Comparison of ENCODE assay signal across 1 cellular context in the genomic region with DNA sequence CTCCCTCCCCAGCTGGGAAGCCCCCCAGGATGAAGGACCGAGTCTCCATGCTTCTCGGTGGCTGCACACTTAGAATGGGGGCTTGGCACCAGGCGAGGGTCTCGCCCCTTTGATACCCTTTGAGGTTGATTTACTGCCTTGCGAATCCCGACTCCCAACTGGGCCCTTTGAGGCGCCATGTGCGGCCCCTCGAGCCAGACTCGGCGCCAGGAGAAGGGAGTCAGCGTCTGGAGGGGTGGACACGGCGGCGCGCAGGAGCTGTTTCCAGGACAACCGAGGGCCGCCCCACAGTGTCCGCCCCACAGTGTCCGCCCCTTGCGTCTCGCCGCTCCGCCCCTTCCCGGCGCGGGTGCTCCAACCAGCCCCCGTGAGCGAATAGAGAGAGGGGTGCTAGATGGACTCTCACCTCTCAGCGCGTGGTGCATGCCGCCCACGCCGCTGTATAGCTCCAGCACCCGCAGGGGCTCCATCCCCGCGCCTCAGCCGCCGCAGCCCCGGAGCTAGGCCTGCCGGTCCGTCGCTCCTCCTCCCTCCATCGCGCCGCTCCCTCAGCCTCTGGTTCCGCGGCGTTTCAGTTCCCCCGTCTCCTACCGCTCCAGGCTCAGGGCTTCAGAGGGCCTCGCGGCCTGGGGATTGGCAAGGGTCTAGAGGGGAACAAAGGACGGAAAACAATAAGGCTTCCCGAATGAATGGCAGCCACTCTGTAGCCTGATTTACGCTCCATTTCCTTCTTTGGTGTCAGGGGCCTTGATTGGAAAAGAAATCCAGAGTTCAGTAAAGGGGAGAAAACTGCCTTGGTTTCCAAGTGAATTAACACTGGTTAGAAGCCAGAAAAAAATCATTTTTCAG.
TF ChIP-seq lines count a peak whose summit lies in the region.

A gene with protein sequence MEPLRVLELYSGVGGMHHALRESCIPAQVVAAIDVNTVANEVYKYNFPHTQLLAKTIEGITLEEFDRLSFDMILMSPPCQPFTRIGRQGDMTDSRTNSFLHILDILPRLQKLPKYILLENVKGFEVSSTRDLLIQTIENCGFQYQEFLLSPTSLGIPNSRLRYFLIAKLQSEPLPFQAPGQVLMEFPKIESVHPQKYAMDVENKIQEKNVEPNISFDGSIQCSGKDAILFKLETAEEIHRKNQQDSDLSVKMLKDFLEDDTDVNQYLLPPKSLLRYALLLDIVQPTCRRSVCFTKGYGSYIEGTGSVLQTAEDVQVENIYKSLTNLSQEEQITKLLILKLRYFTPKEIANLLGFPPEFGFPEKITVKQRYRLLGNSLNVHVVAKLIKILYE (minus strand): TSS at position 508 of the 849 bp plus-strand sequence. CDS start 38 bp downstream, at position 470.

TF ChIP-seq in HepG2, 621 proteins besides CTCF, POLR2A, EP300 and RAD21 (continued from another document and continues in another):
- TF ChIP-seq, protein P1, sequence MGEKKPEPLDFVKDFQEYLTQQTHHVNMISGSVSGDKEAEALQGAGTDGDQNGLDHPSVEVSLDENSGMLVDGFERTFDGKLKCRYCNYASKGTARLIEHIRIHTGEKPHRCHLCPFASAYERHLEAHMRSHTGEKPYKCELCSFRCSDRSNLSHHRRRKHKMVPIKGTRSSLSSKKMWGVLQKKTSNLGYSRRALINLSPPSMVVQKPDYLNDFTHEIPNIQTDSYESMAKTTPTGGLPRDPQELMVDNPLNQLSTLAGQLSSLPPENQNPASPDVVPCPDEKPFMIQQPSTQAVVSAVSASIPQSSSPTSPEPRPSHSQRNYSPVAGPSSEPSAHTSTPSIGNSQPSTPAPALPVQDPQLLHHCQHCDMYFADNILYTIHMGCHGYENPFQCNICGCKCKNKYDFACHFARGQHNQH (CRISPR knock-in tag; IDR thresholded peaks at IDR 0.05): peak; percentile 93
- no peak for TF ChIP-seq JARID2 (CRISPR knock-in tag; IDR thresholded peaks at IDR 0.05; ENCODE audit: insufficient replicate concordance)
- TF ChIP-seq, protein P2, sequence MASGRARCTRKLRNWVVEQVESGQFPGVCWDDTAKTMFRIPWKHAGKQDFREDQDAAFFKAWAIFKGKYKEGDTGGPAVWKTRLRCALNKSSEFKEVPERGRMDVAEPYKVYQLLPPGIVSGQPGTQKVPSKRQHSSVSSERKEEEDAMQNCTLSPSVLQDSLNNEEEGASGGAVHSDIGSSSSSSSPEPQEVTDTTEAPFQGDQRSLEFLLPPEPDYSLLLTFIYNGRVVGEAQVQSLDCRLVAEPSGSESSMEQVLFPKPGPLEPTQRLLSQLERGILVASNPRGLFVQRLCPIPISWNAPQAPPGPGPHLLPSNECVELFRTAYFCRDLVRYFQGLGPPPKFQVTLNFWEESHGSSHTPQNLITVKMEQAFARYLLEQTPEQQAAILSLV (CRISPR knock-in tag; IDR thresholded peaks at IDR 0.05; ENCODE audit: borderline replicate concordance): peak; percentile 90
- TF ChIP-seq PHF20 (CRISPR knock-in tag; IDR thresholded peaks at IDR 0.05): peak; percentile 96
- TF ChIP-seq CBX1 (IDR thresholded peaks at IDR 0.05; ENCODE audit: low read depth): peak; percentile 99
- TF ChIP-seq, protein P3, sequence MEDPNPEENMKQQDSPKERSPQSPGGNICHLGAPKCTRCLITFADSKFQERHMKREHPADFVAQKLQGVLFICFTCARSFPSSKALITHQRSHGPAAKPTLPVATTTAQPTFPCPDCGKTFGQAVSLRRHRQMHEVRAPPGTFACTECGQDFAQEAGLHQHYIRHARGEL (CRISPR knock-in tag; IDR thresholded peaks at IDR 0.05): peak; percentile 79; the same call in 1 of the 2 replicates
- no peak for TF ChIP-seq ATAD3A (CRISPR knock-in tag; IDR thresholded peaks at IDR 0.05)
- TF ChIP-seq, protein P4, sequence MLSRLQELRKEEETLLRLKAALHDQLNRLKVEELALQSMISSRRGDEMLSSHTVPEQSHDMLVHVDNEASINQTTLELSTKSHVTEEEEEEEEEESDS (CRISPR knock-in tag; IDR thresholded peaks at IDR 0.05; ENCODE audit: borderline replicate concordance): 0 out of 2 replicates have a peak, but pooled peaks have one; percentile 34
- TF ChIP-seq ZNF460 (CRISPR knock-in tag; IDR thresholded peaks at IDR 0.05; ENCODE audit: borderline replicate concordance): peak; percentile 37; the same call in 1 of the 2 replicates
- peak; percentile 85; the same call in 1 of the 2 replicates for TF ChIP-seq ZNF616 (CRISPR knock-in tag; IDR thresholded peaks at IDR 0.05; ENCODE audit: low read depth)
- TF ChIP-seq CBX5 (CRISPR knock-in tag; IDR thresholded peaks at IDR 0.05; ENCODE audit: borderline replicate concordance): peak; percentile 99
- TF ChIP-seq PAF1 (CRISPR knock-in tag; IDR thresholded peaks at IDR 0.05): no peak
- TF ChIP-seq ZNF83 (CRISPR knock-in tag; IDR thresholded peaks at IDR 0.05; ENCODE audit: borderline replicate concordance): no peak
- 0 out of 2 replicates have a peak, but pooled peaks have one; percentile 64 for TF ChIP-seq ZNF776 (CRISPR knock-in tag; IDR thresholded peaks at IDR 0.05)
- TF ChIP-seq, protein P5, sequence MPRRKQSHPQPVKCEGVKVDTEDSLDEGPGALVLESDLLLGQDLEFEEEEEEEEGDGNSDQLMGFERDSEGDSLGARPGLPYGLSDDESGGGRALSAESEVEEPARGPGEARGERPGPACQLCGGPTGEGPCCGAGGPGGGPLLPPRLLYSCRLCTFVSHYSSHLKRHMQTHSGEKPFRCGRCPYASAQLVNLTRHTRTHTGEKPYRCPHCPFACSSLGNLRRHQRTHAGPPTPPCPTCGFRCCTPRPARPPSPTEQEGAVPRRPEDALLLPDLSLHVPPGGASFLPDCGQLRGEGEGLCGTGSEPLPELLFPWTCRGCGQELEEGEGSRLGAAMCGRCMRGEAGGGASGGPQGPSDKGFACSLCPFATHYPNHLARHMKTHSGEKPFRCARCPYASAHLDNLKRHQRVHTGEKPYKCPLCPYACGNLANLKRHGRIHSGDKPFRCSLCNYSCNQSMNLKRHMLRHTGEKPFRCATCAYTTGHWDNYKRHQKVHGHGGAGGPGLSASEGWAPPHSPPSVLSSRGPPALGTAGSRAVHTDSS (CRISPR knock-in tag; conservative IDR thresholded peaks at IDR 0.05): no peak
- no peak for TF ChIP-seq KAT2B (IDR thresholded peaks at IDR 0.05; ENCODE audit: borderline replicate concordance, low read depth, low read length)
- TF ChIP-seq, protein P6, sequence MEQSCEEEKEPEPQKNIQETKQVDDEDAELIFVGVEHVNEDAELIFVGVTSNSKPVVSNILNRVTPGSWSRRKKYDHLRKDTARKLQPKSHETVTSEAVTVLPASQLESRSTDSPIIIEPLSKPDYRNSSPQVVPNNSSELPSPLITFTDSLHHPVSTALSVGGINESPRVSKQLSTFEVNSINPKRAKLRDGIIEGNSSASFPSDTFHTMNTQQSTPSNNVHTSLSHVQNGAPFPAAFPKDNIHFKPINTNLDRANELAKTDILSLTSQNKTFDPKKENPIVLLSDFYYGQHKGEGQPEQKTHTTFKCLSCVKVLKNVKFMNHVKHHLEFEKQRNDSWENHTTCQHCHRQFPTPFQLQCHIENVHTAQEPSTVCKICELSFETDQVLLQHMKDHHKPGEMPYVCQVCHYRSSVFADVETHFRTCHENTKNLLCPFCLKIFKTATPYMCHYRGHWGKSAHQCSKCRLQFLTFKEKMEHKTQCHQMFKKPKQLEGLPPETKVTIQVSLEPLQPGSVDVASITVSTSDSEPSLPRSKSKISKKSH (CRISPR knock-in tag; IDR thresholded peaks at IDR 0.05; ENCODE audit: borderline replicate concordance): peak; percentile 91; the same call in 1 of the 2 replicates
- no peak for TF ChIP-seq FOXP1 (IDR thresholded peaks at IDR 0.05)
- peak; percentile 28; the same call in 1 of the 2 replicates for TF ChIP-seq FOXP1 (CRISPR knock-in tag; IDR thresholded peaks at IDR 0.05)
- TF ChIP-seq, protein P7, sequence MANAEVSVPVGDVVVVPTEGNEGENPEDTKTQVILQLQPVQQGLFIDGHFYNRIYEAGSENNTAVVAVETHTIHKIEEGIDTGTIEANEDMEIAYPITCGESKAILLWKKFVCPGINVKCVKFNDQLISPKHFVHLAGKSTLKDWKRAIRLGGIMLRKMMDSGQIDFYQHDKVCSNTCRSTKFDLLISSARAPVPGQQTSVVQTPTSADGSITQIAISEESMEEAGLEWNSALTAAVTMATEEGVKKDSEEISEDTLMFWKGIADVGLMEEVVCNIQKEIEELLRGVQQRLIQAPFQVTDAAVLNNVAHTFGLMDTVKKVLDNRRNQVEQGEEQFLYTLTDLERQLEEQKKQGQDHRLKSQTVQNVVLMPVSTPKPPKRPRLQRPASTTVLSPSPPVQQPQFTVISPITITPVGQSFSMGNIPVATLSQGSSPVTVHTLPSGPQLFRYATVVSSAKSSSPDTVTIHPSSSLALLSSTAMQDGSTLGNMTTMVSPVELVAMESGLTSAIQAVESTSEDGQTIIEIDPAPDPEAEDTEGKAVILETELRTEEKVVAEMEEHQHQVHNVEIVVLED (CRISPR knock-in tag; IDR thresholded peaks at IDR 0.05; ENCODE audit: borderline replicate concordance): peak; percentile 79
- TF ChIP-seq ZNF12 (CRISPR knock-in tag; IDR thresholded peaks at IDR 0.05): peak; percentile 82
- 0 out of 2 replicates have a peak, but pooled peaks have one; percentile 14 for TF ChIP-seq ZNF17 (CRISPR knock-in tag; IDR thresholded peaks at IDR 0.05)
- TF ChIP-seq NCOA5 (CRISPR knock-in tag; IDR thresholded peaks at IDR 0.05): no peak
- TF ChIP-seq, protein P8, sequence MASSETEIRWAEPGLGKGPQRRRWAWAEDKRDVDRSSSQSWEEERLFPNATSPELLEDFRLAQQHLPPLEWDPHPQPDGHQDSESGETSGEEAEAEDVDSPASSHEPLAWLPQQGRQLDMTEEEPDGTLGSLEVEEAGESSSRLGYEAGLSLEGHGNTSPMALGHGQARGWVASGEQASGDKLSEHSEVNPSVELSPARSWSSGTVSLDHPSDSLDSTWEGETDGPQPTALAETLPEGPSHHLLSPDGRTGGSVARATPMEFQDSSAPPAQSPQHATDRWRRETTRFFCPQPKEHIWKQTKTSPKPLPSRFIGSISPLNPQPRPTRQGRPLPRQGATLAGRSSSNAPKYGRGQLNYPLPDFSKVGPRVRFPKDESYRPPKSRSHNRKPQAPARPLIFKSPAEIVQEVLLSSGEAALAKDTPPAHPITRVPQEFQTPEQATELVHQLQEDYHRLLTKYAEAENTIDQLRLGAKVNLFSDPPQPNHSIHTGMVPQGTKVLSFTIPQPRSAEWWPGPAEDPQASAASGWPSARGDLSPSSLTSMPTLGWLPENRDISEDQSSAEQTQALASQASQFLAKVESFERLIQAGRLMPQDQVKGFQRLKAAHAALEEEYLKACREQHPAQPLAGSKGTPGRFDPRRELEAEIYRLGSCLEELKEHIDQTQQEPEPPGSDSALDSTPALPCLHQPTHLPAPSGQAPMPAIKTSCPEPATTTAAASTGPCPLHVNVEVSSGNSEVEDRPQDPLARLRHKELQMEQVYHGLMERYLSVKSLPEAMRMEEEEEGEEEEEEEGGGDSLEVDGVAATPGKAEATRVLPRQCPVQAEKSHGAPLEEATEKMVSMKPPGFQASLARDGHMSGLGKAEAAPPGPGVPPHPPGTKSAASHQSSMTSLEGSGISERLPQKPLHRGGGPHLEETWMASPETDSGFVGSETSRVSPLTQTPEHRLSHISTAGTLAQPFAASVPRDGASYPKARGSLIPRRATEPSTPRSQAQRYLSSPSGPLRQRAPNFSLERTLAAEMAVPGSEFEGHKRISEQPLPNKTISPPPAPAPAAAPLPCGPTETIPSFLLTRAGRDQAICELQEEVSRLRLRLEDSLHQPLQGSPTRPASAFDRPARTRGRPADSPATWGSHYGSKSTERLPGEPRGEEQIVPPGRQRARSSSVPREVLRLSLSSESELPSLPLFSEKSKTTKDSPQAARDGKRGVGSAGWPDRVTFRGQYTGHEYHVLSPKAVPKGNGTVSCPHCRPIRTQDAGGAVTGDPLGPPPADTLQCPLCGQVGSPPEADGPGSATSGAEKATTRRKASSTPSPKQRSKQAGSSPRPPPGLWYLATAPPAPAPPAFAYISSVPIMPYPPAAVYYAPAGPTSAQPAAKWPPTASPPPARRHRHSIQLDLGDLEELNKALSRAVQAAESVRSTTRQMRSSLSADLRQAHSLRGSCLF (CRISPR knock-in tag; IDR thresholded peaks at IDR 0.05; ENCODE audit: borderline replicate concordance): no peak
- TF ChIP-seq ZNF605 (CRISPR knock-in tag; IDR thresholded peaks at IDR 0.05): peak; percentile 87
- TF ChIP-seq, protein P9, sequence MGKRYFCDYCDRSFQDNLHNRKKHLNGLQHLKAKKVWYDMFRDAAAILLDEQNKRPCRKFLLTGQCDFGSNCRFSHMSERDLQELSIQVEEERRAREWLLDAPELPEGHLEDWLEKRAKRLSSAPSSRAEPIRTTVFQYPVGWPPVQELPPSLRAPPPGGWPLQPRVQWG (CRISPR knock-in tag; IDR thresholded peaks at IDR 0.05; ENCODE audit: borderline replicate concordance, low read depth): 0 out of 2 replicates have a peak, but pooled peaks have one; percentile 55
- no peak for TF ChIP-seq KDM1A (CRISPR knock-in tag; IDR thresholded peaks at IDR 0.05)
- peak; percentile 96 for TF ChIP-seq ZNF709 (CRISPR knock-in tag; IDR thresholded peaks at IDR 0.05)
- peak; percentile 35; the same call in 1 of the 3 replicates for TF ChIP-seq MXI1 (IDR thresholded peaks at IDR 0.05; ENCODE audit: borderline replicate concordance, low read depth, low read length)
- TF ChIP-seq HES4 (CRISPR knock-in tag; IDR thresholded peaks at IDR 0.05; ENCODE audit: borderline replicate concordance): peak; percentile 95
- TF ChIP-seq KLF12 (CRISPR knock-in tag; IDR thresholded peaks at IDR 0.05; ENCODE audit: borderline replicate concordance): peak; percentile 81; the same call in 1 of the 2 replicates
- TF ChIP-seq SRSF1 (optimal IDR thresholded peaks at IDR 0.05; ENCODE audit: low read depth, low read length): peak; percentile 99
- no peak for TF ChIP-seq FOSL1 (CRISPR knock-in tag; IDR thresholded peaks at IDR 0.05; ENCODE audit: borderline replicate concordance)
- peak; percentile 81; the same call in 1 of the 2 replicates for TF ChIP-seq IRX3 (CRISPR knock-in tag; IDR thresholded peaks at IDR 0.05; ENCODE audit: borderline replicate concordance, low read depth)
- peak; percentile 87 for TF ChIP-seq ZNF780A (CRISPR knock-in tag; IDR thresholded peaks at IDR 0.05)
- no peak for TF ChIP-seq TCF7L2 (IDR thresholded peaks at IDR 0.05; ENCODE audit: low read depth, low read length)
- TF ChIP-seq, protein P10, sequence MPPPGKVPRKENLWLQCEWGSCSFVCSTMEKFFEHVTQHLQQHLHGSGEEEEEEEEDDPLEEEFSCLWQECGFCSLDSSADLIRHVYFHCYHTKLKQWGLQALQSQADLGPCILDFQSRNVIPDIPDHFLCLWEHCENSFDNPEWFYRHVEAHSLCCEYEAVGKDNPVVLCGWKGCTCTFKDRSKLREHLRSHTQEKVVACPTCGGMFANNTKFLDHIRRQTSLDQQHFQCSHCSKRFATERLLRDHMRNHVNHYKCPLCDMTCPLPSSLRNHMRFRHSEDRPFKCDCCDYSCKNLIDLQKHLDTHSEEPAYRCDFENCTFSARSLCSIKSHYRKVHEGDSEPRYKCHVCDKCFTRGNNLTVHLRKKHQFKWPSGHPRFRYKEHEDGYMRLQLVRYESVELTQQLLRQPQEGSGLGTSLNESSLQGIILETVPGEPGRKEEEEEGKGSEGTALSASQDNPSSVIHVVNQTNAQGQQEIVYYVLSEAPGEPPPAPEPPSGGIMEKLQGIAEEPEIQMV (CRISPR knock-in tag; IDR thresholded peaks at IDR 0.05; ENCODE audit: low read depth): 0 out of 2 replicates have a peak, but pooled peaks have one; percentile 10
- peak; percentile 78; the same call in 1 of the 2 replicates for TF ChIP-seq ZZZ3 (CRISPR knock-in tag; IDR thresholded peaks at IDR 0.05; ENCODE audit: borderline replicate concordance)
- TF ChIP-seq NFKBIZ (CRISPR knock-in tag; IDR thresholded peaks at IDR 0.05): peak; percentile 72; the same call in 1 of the 2 replicates
- TF ChIP-seq HMG20B (CRISPR knock-in tag; conservative IDR thresholded peaks at IDR 0.05): peak; percentile 78; the same call in 1 of the 2 replicates
- peak; percentile 89; the same call in 1 of the 2 replicates for TF ChIP-seq ZNF558 (CRISPR knock-in tag; IDR thresholded peaks at IDR 0.05; ENCODE audit: borderline replicate concordance)
- 0 out of 2 replicates have a peak, but pooled peaks have one; percentile 38 for TF ChIP-seq ZNF451 (CRISPR knock-in tag; IDR thresholded peaks at IDR 0.05)
- peak; percentile 97 for TF ChIP-seq KAT8 (CRISPR knock-in tag; IDR thresholded peaks at IDR 0.05)
